Comparison of ENCODE assay signal across 1 cellular context in the genomic region with DNA sequence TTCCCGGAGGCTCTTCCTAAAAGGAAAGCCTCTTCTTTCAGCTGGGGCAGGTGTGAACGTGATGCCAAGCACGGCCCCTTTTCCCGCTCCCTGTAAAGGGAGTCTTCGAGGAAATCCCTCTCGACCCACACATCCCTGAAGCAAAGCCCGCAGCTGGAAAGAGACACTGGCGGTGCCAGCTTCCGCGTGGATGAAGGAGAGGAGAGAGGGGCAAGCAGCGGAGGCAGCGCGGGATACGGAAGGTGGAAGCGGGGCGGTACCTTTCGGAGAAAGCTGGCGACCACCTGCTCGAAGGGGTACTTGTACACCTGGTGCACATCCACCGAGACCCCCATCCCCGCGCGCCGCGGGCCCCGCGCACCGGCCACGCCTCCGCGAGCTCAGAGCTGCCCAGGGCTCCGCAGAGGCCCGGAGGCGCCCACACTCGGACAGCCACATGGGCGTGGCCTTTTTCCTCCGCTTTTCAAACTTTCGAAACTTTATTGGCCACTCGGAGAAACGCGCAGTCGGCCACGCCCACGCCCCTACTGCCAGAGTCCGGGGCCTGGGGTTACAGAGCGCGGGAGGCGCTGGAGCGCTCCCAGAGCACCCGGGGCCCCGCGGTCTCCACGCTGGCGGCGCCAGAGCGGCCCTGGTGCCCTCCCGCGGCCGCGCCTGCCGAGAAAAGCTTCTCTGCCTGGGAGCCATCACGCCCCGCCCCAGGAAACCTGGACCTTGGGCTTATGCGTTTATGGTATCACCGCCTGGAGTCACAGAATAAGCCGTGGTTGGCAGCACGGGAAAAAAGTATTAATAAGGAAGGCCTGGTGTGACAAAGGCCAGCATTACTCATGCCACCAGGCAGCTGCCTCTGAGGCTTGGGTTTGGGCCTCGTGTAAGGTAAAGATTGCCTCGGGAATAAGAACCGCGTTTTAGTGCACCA.
TF ChIP-seq lines count a peak whose summit lies in the region.

A gene (minus strand): TSS at position 426 of the 922 bp plus-strand sequence. CDS start 91 bp downstream, at position 335.

TF ChIP-seq in HepG2, 621 proteins besides CTCF, POLR2A, EP300 and RAD21 (continued from another document and continues in another):
- TF ChIP-seq NONO (IDR thresholded peaks at IDR 0.05) (no peak), NONO (CRISPR knock-in tag; conservative IDR thresholded peaks at IDR 0.05) (peak; percentile 62), MXD4 (CRISPR knock-in tag; IDR thresholded peaks at IDR 0.05) (peak; percentile 78; the same call in 1 of the 2 replicates), ZNF569 (CRISPR knock-in tag; IDR thresholded peaks at IDR 0.05; ENCODE audit: borderline replicate concordance) (0 out of 2 replicates have a peak, but pooled peaks have one; percentile 57), KDM5B (CRISPR knock-in tag; IDR thresholded peaks at IDR 0.05; ENCODE audit: borderline replicate concordance) (peak; percentile 80), GABPA (IDR thresholded peaks at IDR 0.05; ENCODE audit: low read depth, low read length) (no peak), GABPA (CRISPR knock-in tag; IDR thresholded peaks at IDR 0.05; ENCODE audit: low read depth) (no peak), ZNF556 (CRISPR knock-in tag; IDR thresholded peaks at IDR 0.05; ENCODE audit: borderline replicate concordance) (peak; percentile 52; the same call in 1 of the 2 replicates), ZKSCAN5 (CRISPR knock-in tag; IDR thresholded peaks at IDR 0.05) (no peak), SP4 (CRISPR knock-in tag; IDR thresholded peaks at IDR 0.05) (peak; percentile 90), U2AF2 (IDR thresholded peaks at IDR 0.05; ENCODE audit: low read depth, low read length) (no peak), AHR (CRISPR knock-in tag; IDR thresholded peaks at IDR 0.05) (no peak), ZNF337 (CRISPR knock-in tag; IDR thresholded peaks at IDR 0.05; ENCODE audit: borderline replicate concordance, low read depth) (peak; percentile 80; the same call in 1 of the 2 replicates), ISL2 (CRISPR knock-in tag; IDR thresholded peaks at IDR 0.05) (peak; percentile 69), KDM2A (CRISPR knock-in tag; IDR thresholded peaks at IDR 0.05; ENCODE audit: borderline replicate concordance, low read depth) (peak; percentile 85), ATRX (CRISPR knock-in tag; IDR thresholded peaks at IDR 0.05; ENCODE audit: borderline replicate concordance) (no peak), KDM4B (CRISPR knock-in tag; IDR thresholded peaks at IDR 0.05) (no peak), REPIN1 (CRISPR knock-in tag; IDR thresholded peaks at IDR 0.05; ENCODE audit: borderline replicate concordance, low read depth) (peak; percentile 91; the same call in 1 of the 2 replicates), ZNF747 (CRISPR knock-in tag; IDR thresholded peaks at IDR 0.05; ENCODE audit: borderline replicate concordance) (peak; percentile 84), ZNF20 (CRISPR knock-in tag; IDR thresholded peaks at IDR 0.05) (0 out of 2 replicates have a peak, but pooled peaks have one; percentile 29), ZNF160 (CRISPR knock-in tag; IDR thresholded peaks at IDR 0.05) (peak; percentile 63; the same call in 1 of the 2 replicates), KLF16 (CRISPR knock-in tag; IDR thresholded peaks at IDR 0.05) (peak in 1 of 2 experiments; percentile 82; a peak in 2 of 4 replicates), SP1 (IDR thresholded peaks at IDR 0.05) (no peak), SP1 (CRISPR knock-in tag; IDR thresholded peaks at IDR 0.05) (peak; percentile 100)
- TF ChIP-seq, protein P1, sequence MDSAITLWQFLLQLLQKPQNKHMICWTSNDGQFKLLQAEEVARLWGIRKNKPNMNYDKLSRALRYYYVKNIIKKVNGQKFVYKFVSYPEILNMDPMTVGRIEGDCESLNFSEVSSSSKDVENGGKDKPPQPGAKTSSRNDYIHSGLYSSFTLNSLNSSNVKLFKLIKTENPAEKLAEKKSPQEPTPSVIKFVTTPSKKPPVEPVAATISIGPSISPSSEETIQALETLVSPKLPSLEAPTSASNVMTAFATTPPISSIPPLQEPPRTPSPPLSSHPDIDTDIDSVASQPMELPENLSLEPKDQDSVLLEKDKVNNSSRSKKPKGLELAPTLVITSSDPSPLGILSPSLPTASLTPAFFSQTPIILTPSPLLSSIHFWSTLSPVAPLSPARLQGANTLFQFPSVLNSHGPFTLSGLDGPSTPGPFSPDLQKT (CRISPR knock-in tag; IDR thresholded peaks at IDR 0.05; ENCODE audit: borderline replicate concordance), result no peak
- TF ChIP-seq, protein P2, sequence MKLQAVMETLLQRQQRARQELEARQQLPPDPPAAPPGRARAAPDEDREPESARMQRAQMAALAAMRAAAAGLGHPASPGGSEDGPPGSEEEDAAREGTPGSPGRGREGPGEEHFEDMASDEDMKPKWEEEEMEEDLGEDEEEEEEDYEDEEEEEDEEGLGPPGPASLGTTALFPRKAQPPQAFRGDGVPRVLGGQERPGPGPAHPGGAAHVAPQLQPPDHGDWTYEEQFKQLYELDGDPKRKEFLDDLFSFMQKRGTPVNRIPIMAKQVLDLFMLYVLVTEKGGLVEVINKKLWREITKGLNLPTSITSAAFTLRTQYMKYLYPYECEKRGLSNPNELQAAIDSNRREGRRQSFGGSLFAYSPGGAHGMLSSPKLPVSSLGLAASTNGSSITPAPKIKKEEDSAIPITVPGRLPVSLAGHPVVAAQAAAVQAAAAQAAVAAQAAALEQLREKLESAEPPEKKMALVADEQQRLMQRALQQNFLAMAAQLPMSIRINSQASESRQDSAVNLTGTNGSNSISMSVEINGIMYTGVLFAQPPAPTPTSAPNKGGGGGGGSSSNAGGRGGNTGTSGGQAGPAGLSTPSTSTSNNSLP (IDR thresholded peaks at IDR 0.05; ENCODE audit: low read depth, low read length), result no peak
- TF ChIP-seq, protein P3, sequence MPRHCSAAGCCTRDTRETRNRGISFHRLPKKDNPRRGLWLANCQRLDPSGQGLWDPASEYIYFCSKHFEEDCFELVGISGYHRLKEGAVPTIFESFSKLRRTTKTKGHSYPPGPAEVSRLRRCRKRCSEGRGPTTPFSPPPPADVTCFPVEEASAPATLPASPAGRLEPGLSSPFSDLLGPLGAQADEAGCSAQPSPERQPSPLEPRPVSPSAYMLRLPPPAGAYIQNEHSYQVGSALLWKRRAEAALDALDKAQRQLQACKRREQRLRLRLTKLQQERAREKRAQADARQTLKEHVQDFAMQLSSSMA (CRISPR knock-in tag; IDR thresholded peaks at IDR 0.05), result 0 out of 2 replicates have a peak, but pooled peaks have one; percentile 35
- TF ChIP-seq, protein P4, sequence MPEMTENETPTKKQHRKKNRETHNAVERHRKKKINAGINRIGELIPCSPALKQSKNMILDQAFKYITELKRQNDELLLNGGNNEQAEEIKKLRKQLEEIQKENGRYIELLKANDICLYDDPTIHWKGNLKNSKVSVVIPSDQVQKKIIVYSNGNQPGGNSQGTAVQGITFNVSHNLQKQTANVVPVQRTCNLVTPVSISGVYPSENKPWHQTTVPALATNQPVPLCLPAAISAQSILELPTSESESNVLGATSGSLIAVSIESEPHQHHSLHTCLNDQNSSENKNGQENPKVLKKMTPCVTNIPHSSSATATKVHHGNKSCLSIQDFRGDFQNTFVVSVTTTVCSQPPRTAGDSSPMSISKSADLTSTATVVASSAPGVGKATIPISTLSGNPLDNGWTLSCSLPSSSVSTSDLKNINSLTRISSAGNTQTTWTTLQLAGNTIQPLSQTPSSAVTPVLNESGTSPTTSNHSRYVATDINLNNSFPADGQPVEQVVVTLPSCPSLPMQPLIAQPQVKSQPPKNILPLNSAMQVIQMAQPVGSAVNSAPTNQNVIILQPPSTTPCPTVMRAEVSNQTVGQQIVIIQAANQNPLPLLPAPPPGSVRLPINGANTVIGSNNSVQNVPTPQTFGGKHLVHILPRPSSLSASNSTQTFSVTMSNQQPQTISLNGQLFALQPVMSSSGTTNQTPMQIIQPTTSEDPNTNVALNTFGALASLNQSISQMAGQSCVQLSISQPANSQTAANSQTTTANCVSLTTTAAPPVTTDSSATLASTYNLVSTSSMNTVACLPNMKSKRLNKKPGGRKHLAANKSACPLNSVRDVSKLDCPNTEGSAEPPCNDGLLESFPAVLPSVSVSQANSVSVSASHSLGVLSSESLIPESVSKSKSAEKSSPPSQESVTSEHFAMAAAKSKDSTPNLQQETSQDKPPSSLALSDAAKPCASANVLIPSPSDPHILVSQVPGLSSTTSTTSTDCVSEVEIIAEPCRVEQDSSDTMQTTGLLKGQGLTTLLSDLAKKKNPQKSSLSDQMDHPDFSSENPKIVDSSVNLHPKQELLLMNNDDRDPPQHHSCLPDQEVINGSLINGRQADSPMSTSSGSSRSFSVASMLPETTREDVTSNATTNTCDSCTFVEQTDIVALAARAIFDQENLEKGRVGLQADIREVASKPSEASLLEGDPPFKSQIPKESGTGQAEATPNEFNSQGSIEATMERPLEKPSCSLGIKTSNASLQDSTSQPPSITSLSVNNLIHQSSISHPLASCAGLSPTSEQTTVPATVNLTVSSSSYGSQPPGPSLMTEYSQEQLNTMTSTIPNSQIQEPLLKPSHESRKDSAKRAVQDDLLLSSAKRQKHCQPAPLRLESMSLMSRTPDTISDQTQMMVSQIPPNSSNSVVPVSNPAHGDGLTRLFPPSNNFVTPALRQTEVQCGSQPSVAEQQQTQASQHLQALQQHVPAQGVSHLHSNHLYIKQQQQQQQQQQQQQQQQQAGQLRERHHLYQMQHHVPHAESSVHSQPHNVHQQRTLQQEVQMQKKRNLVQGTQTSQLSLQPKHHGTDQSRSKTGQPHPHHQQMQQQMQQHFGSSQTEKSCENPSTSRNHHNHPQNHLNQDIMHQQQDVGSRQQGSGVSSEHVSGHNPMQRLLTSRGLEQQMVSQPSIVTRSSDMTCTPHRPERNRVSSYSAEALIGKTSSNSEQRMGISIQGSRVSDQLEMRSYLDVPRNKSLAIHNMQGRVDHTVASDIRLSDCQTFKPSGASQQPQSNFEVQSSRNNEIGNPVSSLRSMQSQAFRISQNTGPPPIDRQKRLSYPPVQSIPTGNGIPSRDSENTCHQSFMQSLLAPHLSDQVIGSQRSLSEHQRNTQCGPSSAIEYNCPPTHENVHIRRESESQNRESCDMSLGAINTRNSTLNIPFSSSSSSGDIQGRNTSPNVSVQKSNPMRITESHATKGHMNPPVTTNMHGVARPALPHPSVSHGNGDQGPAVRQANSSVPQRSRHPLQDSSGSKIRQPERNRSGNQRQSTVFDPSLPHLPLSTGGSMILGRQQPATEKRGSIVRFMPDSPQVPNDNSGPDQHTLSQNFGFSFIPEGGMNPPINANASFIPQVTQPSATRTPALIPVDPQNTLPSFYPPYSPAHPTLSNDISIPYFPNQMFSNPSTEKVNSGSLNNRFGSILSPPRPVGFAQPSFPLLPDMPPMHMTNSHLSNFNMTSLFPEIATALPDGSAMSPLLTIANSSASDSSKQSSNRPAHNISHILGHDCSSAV (CRISPR knock-in tag; IDR thresholded peaks at IDR 0.05; ENCODE audit: borderline replicate concordance), result no peak
- TF ChIP-seq, protein P5, sequence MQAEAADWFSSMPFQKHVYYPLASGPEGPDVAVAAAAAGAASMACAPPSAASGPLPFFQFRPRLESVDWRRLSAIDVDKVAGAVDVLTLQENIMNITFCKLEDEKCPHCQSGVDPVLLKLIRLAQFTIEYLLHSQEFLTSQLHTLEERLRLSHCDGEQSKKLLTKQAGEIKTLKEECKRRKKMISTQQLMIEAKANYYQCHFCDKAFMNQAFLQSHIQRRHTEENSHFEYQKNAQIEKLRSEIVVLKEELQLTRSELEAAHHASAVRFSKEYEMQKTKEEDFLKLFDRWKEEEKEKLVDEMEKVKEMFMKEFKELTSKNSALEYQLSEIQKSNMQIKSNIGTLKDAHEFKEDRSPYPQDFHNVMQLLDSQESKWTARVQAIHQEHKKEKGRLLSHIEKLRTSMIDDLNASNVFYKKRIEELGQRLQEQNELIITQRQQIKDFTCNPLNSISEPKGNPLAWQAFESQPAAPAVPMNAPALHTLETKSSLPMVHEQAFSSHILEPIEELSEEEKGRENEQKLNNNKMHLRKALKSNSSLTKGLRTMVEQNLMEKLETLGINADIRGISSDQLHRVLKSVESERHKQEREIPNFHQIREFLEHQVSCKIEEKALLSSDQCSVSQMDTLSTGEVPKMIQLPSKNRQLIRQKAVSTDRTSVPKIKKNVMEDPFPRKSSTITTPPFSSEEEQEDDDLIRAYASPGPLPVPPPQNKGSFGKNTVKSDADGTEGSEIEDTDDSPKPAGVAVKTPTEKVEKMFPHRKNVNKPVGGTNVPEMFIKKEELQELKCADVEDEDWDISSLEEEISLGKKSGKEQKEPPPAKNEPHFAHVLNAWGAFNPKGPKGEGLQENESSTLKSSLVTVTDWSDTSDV (CRISPR knock-in tag; IDR thresholded peaks at IDR 0.05), result no peak; the same call in 1 of the 2 replicates
- TF ChIP-seq, protein P6, sequence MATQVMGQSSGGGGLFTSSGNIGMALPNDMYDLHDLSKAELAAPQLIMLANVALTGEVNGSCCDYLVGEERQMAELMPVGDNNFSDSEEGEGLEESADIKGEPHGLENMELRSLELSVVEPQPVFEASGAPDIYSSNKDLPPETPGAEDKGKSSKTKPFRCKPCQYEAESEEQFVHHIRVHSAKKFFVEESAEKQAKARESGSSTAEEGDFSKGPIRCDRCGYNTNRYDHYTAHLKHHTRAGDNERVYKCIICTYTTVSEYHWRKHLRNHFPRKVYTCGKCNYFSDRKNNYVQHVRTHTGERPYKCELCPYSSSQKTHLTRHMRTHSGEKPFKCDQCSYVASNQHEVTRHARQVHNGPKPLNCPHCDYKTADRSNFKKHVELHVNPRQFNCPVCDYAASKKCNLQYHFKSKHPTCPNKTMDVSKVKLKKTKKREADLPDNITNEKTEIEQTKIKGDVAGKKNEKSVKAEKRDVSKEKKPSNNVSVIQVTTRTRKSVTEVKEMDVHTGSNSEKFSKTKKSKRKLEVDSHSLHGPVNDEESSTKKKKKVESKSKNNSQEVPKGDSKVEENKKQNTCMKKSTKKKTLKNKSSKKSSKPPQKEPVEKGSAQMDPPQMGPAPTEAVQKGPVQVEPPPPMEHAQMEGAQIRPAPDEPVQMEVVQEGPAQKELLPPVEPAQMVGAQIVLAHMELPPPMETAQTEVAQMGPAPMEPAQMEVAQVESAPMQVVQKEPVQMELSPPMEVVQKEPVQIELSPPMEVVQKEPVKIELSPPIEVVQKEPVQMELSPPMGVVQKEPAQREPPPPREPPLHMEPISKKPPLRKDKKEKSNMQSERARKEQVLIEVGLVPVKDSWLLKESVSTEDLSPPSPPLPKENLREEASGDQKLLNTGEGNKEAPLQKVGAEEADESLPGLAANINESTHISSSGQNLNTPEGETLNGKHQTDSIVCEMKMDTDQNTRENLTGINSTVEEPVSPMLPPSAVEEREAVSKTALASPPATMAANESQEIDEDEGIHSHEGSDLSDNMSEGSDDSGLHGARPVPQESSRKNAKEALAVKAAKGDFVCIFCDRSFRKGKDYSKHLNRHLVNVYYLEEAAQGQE (IDR thresholded peaks at IDR 0.05; ENCODE audit: borderline replicate concordance in 1 of 2, low read depth in 1 of 2, low read length in 2 of 2), result peak in 1 of 2 experiments; percentile 42; a peak in 1 of 4 replicates
